Comparison of ENCODE assay signal across 11 cellular contexts in genomic region chr15:69881760-69882159, GRCh38.
A peak's percentile ranks its signal among the peaks of the same experiment; 100 is the strongest.
DNase-seq lines count a peak whose midpoint lies in the region; ATAC-seq and TF ChIP-seq lines count a peak whose summit lies in the region.
"Had no signal": no experiment of that assay in that cellular context is flagged by ENCODE, and none has a peak within 500 bp of the region (broad histone marks: within the 10 kb centered on the region; RNA-seq: fewer than 3 reads in every experiment).

No MANE protein-coding gene starts in this region.

- H3K36me3 ChIP-seq in neuronal stem cell (replicated peaks in 1 of 2; ENCODE audit: control insufficient read depth in 2 of 2, insufficient read depth in 2 of 2, low read length in 2 of 2): no peaks in the 10 kb centered on the region
- H3K36me3 ChIP-seq in mucosa of descending colon (ENCODE audit: low read depth): no peaks in the 10 kb centered on the region

- no peak overlapping the region for H2BK12ac ChIP-seq in neuronal stem cell (ENCODE audit: low read length)

- no peak overlapping the region for H3K4ac ChIP-seq in neuronal stem cell (ENCODE audit: low read length)

- TF ChIP-seq CTCF in natural killer cell (IDR thresholded peaks at IDR 0.05) (no peak), Calu3 (IDR thresholded peaks at IDR 0.05; ENCODE audit: unreplicated experiment) (no peak), mucosa of descending colon (IDR thresholded peaks at IDR 0.05) (no peak)

- DNase-seq in NAMALWA (ENCODE audit: low spot score) (peak; percentile 79), neuronal stem cell (ENCODE audit: low spot score) (no peak), natural killer cell (no peak), Calu3 (no peak), mucosa of descending colon (no peak)
- DNase-seq: activated CD8-positive, alpha-beta memory T cell treated with anti-CD3 and anti-CD28 coated beads, Interleukin-2, amount 10 ng/mL, durations not matched to agents 7 days and 5 days; NCI-H2227 treated with DMSO at 0.1 percent for 48 hours; T-helper 17 cell had no signal

- H3K27ac Mint-ChIP-seq in natural killer cell (no peak overlapping the region), Calu3 (ENCODE audit: unreplicated experiment) (no peak overlapping the region)
- H3K27ac Mint-ChIP-seq: activated CD8-positive, alpha-beta memory T cell treated with anti-CD3 and anti-CD28 coated beads, Interleukin-2, amount 10 ng/mL, durations not matched to agents 7 days and 5 days; naive thymus-derived CD8-positive, alpha-beta T cell; T-helper 17 cell had no signal

- BruUV-seq in Calu3 (replicated peaks; lab: Mats Ljungman, UMichigan): no TSS peak

- H3K14ac ChIP-seq in neuronal stem cell (ENCODE audit: low read length): no peak overlapping the region

- intact Hi-C loops in natural killer cell (cut with micrococcal nuclease) (no loop called here), Calu3 (cut with micrococcal nuclease; ENCODE audit: unreplicated experiment) (no loop called here), mucosa of descending colon (cut with DNase I, micrococcal nuclease) (no loop called here)

- H3K4me1 ChIP-seq in neuronal stem cell (ENCODE audit: control insufficient read depth in 2 of 2, insufficient read depth in 1 of 2, low read depth in 1 of 2, low read length in 2 of 2) (peaks cover 7 to 12% of the 10 kb centered on the region in 2 donors), mucosa of descending colon (ENCODE audit: low read depth) (no peaks in the 10 kb centered on the region)

- no peak overlapping the region for H3K4me3 Mint-ChIP-seq in natural killer cell
- no peak overlapping the region for H3K4me3 Mint-ChIP-seq in Calu3 (ENCODE audit: low read depth, unreplicated experiment)
- H3K4me3 Mint-ChIP-seq: activated CD8-positive, alpha-beta memory T cell treated with anti-CD3 and anti-CD28 coated beads, Interleukin-2, amount 10 ng/mL, durations not matched to agents 7 days and 5 days; T-helper 17 cell had no signal

- H2AK5ac ChIP-seq in neuronal stem cell (ENCODE audit: low read depth, low read length): no peak overlapping the region

- H3K27me3 Mint-ChIP-seq in natural killer cell (ENCODE audit: low read depth in 2 of 2): peaks cover 9 to 38% of the 10 kb centered on the region in 2 donors
- peaks cover 84% of the 10 kb centered on the region for H3K27me3 Mint-ChIP-seq in Calu3 (ENCODE audit: unreplicated experiment)

- H3K4me3 ChIP-seq in neuronal stem cell (ENCODE audit: low read length in 2 of 2) (no peak overlapping the region), mucosa of descending colon (no peak overlapping the region)

- no peaks in the 10 kb centered on the region for H3K9me3 ChIP-seq in neuronal stem cell (replicated peaks in 1 of 2; ENCODE audit: control insufficient read depth in 2 of 2, insufficient read depth in 1 of 2, low read depth in 1 of 2, low read length in 2 of 2)
- no peaks in the 10 kb centered on the region for H3K9me3 ChIP-seq in mucosa of descending colon

- H4K91ac ChIP-seq in neuronal stem cell (ENCODE audit: low read depth, low read length, poor library complexity): no peak overlapping the region

- no peak overlapping the region for H4K8ac ChIP-seq in neuronal stem cell (ENCODE audit: low read depth, low read length)

- ATAC-seq in GM18511 (IDR thresholded peaks at IDR 0.05; ENCODE audit: unreplicated experiment): peak; percentile 93
- ATAC-seq in GM21526 (IDR thresholded peaks at IDR 0.05; ENCODE audit: low FRiP score, unreplicated experiment): peak; percentile 81
- no peak for ATAC-seq in natural killer cell
- no peak for ATAC-seq in mucosa of descending colon
- ATAC-seq: activated CD8-positive, alpha-beta memory T cell treated with anti-CD3 and anti-CD28 coated beads, Interleukin-2, amount 10 ng/mL, durations not matched to agents 7 days and 5 days; T-helper 17 cell had no signal

- H3K18ac ChIP-seq in neuronal stem cell (ENCODE audit: low read length): peak overlapping the region; percentile 76

- WGBS in neuronal stem cell (ENCODE audit: extremely low coverage in 2 of 2, insufficient read length in 2 of 2, insufficient replicate concordance in 1 of 2), 2 donors: no CpG with 5 or more reads among the region's 11 CpGs

- CTCF ChIA-PET in Calu3 (lab: Charles Lee): no interaction called here

- H3K4me2 ChIP-seq in neuronal stem cell (ENCODE audit: insufficient read depth, low read length, poor library complexity, severe bottlenecking): no peak overlapping the region

- no peak overlapping the region for H2BK5ac ChIP-seq in neuronal stem cell (ENCODE audit: low read length)

- H3K4me1 Mint-ChIP-seq in natural killer cell (no peaks in the 10 kb centered on the region), Calu3 (ENCODE audit: low read depth, unreplicated experiment) (no peaks in the 10 kb centered on the region)
- H3K4me1 Mint-ChIP-seq: activated CD8-positive, alpha-beta memory T cell treated with anti-CD3 and anti-CD28 coated beads, Interleukin-2, amount 10 ng/mL, durations not matched to agents 7 days and 5 days; T-helper 17 cell had no signal

- H3K36me3 Mint-ChIP-seq in natural killer cell (no peaks in the 10 kb centered on the region), Calu3 (ENCODE audit: insufficient read depth, unreplicated experiment) (no peaks in the 10 kb centered on the region)
- H3K36me3 Mint-ChIP-seq: activated CD8-positive, alpha-beta memory T cell treated with anti-CD3 and anti-CD28 coated beads, Interleukin-2, amount 10 ng/mL, durations not matched to agents 7 days and 5 days; naive thymus-derived CD8-positive, alpha-beta T cell had no signal

- H2AFZ ChIP-seq in neuronal stem cell (ENCODE audit: low read length): no peak overlapping the region

- no peak overlapping the region for H2BK15ac ChIP-seq in neuronal stem cell (ENCODE audit: low read length)

- H2BK120ac ChIP-seq in neuronal stem cell (ENCODE audit: low read depth, low read length): no peak overlapping the region

- H3K79me1 ChIP-seq in neuronal stem cell (ENCODE audit: low read depth, low read length): no peaks in the 10 kb centered on the region

- no peak overlapping the region for H3K9ac ChIP-seq in neuronal stem cell (ENCODE audit: low read depth, low read length, poor library complexity)

- no peak overlapping the region for H3K27ac ChIP-seq in neuronal stem cell (replicated peaks; ENCODE audit: low read length)

- H3K9me3 Mint-ChIP-seq in natural killer cell: no peaks in the 10 kb centered on the region
- no peaks in the 10 kb centered on the region for H3K9me3 Mint-ChIP-seq in Calu3 (ENCODE audit: low read depth, unreplicated experiment)

- H3K27me3 ChIP-seq in neuronal stem cell (ENCODE audit: control insufficient read depth in 3 of 3, insufficient read depth in 3 of 3, low read depth in 1 of 3, low read length in 3 of 3): peaks cover 0 to 36% (median 0%) of the 10 kb centered on the region in 3 experiments

- no peak overlapping the region for H3K23ac ChIP-seq in neuronal stem cell (ENCODE audit: low read depth, low read length, poor library complexity)

Comparison
In these comparisons a context has a peak if more than half of its experiments do, and no peak if none do; other contexts are left out.
1. ATAC-seq: peak in GM18511 (single experiment) and GM21526 (single experiment); none in natural killer cell (0 of 3) and mucosa of descending colon (single experiment).